ENCODE assay signal across 26 cellular contexts in genomic region chr7:30805931-30806330, GRCh38.
"Had no signal": no experiment of that assay in that cellular context is flagged by ENCODE, and none has a peak within 500 bp of the region (broad histone marks: within the 10 kb centered on the region; RNA-seq: fewer than 3 reads in every experiment).

No MANE protein-coding gene starts in this region.

- ATAC-seq: activated CD4-positive, CD25-positive, alpha-beta regulatory T cell treated with anti-CD3 and anti-CD28 coated beads, Interleukin-2, amount 50 U/mL, for 24 hours; effector memory CD8-positive, alpha-beta T cell; left lung; right lobe of liver; stimulated activated effector memory CD8-positive, alpha-beta T cell treated with anti-CD3 and anti-CD28 coated beads, Interleukin-12 subunit alpha, Interleukin-12 subunit beta, amount 100 ng/mL, for 72 hours; stimulated activated naive CD8-positive, alpha-beta T cell treated with anti-CD3 and anti-CD28 coated beads, Interleukin-15, amount 100 ng/mL, for 72 hours; T-helper 17 cell; upper lobe of right lung had no signal

- DNase-seq: activated CD4-positive, alpha-beta T cell treated with anti-CD3 and anti-CD28 coated beads for 48 hours; activated CD4-positive, alpha-beta T cell treated with anti-CD3 and anti-CD28 coated beads, Interleukin-2, amount 50 U/mL, for 48 hours; activated CD8-positive, alpha-beta memory T cell treated with anti-CD3 and anti-CD28 coated beads for 24 hours; activated effector memory CD4-positive, alpha-beta T cell treated with anti-CD3 and anti-CD28 coated beads, Interleukin-2, amount 50 U/mL, for 16 hours; activated naive CD4-positive, alpha-beta T cell treated with anti-CD3 and anti-CD28 coated beads for 36 hours; activated naive CD8-positive, alpha-beta T cell treated with anti-CD3 and anti-CD28 coated beads for 36 hours; adrenal gland; brain microvascular endothelial cell; cortex of kidney; effector memory CD8-positive, alpha-beta T cell; foreskin fibroblast; left lung; naive B cell; nephron progenitor cell; right lobe of liver; stimulated activated CD4-positive, alpha-beta T cell treated with anti-CD3 and anti-CD28 coated beads, Interleukin-12 subunit alpha, Interleukin-12 subunit beta, amount 100 ng/mL, for 4 hours; stimulated activated CD4-positive, alpha-beta T cell treated with anti-CD3 and anti-CD28 coated beads, Interleukin-4, amount 100 ng/mL, for 24 hours; stimulated activated naive CD8-positive, alpha-beta T cell treated with anti-CD3 and anti-CD28 coated beads, Interleukin-15, amount 100 ng/mL, for 72 hours; substantia nigra; T-helper 17 cell; T1000; thyroid gland; upper lobe of right lung; WERI-Rb-1 had no signal
